In the genomic region with DNA sequence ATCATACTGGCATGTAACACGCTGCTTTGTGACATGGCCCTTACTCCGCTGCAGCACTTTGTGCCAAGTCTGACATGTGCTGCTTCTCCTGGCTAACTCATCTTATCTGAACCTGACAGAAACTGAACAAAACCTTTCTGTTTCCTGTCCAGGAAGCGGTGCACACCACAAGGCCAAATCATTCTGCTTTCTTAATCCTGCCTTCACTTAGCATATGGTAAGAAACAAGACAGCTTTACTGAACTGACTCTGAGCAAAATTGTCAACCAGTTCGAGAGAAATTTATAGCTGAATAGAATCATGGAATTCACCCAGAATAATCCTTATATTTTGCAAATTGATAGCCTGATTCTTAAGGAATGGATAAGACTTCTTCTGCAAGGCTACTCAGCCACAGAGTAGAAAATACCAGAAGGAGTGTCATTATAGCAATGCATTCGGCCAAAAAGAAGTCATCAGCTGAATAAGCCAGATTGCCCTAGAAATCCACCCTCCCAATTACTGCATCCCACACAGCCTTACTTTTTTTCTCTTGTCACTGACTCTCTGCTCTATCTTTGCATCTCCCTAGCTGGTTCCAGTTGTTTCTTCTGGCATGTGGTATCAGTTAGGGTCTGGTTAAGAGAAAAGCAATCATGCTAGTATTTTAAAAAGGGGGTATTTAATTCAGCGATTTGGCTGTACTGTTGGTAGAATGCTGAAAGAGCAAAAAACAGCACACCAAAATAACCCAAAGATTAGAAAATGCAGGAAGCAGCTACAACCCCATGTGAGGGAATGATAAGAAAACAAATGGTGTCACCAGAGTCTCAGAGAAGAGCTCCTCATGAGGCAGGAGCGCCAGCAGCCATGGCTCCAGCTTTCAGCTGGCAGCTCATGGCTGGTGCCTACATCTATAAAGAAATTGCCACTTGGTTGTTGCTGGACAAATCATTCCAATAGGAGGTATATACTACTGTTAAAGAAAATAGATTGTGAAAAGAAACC, we compare ENCODE assay signal across 10 cellular contexts. TPM values are rescaled to one million over a fixed set of nuclear protein-coding genes. Genes with fewer than 3 reads are reported as not detected.
A peak's percentile ranks its signal among the peaks of the same experiment; 100 is the strongest.
DNase-seq lines count a peak whose midpoint lies in the region; ATAC-seq and TF ChIP-seq lines count a peak whose summit lies in the region.
"Had no signal": no experiment of that assay in that cellular context is flagged by ENCODE, and none has a peak within 500 bp of the region (broad histone marks: within the 10 kb centered on the region; RNA-seq: fewer than 3 reads in every experiment).

No MANE protein-coding gene starts in this region.

- H3K4me1 Mint-ChIP-seq in activated CD8-positive, alpha-beta T cell treated with anti-CD3 and anti-CD28 coated beads for 36 hours (ENCODE audit: low read depth) = peaks cover 10% of the 10 kb centered on the region

- no peaks in the 10 kb centered on the region for H3K9me3 Mint-ChIP-seq in activated CD8-positive, alpha-beta T cell treated with anti-CD3 and anti-CD28 coated beads for 36 hours

- no peaks in the 10 kb centered on the region for H3K27me3 Mint-ChIP-seq in activated CD8-positive, alpha-beta T cell treated with anti-CD3 and anti-CD28 coated beads for 36 hours

- H3K36me3 Mint-ChIP-seq in activated CD8-positive, alpha-beta T cell treated with anti-CD3 and anti-CD28 coated beads for 36 hours (ENCODE audit: low read depth) = no peaks in the 10 kb centered on the region

- H3K4me3 Mint-ChIP-seq in activated CD8-positive, alpha-beta T cell treated with anti-CD3 and anti-CD28 coated beads for 36 hours = no peak overlapping the region

- H3K36me3 ChIP-seq in GM06990 (ENCODE audit: control insufficient read depth, insufficient read depth, low read length) = no peaks in the 10 kb centered on the region
- H3K36me3 ChIP-seq: uterus had no signal

- intact Hi-C loops in activated CD8-positive, alpha-beta T cell treated with anti-CD3 and anti-CD28 coated beads for 36 hours (cut with micrococcal nuclease) = no loop called here

- no peak overlapping the region for H3K27ac Mint-ChIP-seq in activated CD8-positive, alpha-beta T cell treated with anti-CD3 and anti-CD28 coated beads for 36 hours

- POLR2A ChIA-PET in activated CD8-positive, alpha-beta T cell treated with anti-CD3 and anti-CD28 coated beads for 36 hours (lab: Charles Lee) = no interaction called here

- no peak for TF ChIP-seq CTCF in GM06990 (IDR thresholded peaks at IDR 0.05; ENCODE audit: insufficient read depth, low read length, poor library complexity, severe bottlenecking)
- TF ChIP-seq CTCF in activated CD8-positive, alpha-beta T cell treated with anti-CD3 and anti-CD28 coated beads for 36 hours (IDR thresholded peaks at IDR 0.05) = no peak

- peak; percentile 91 for ATAC-seq in GM19438 (IDR thresholded peaks at IDR 0.05; ENCODE audit: low read depth, unreplicated experiment)
- peak; percentile 88 for ATAC-seq in HG03135 (IDR thresholded peaks at IDR 0.05; ENCODE audit: unreplicated experiment)
- ATAC-seq in activated CD8-positive, alpha-beta T cell treated with anti-CD3 and anti-CD28 coated beads for 36 hours = peak; percentile 66

- CTCF ChIA-PET in activated CD8-positive, alpha-beta T cell treated with anti-CD3 and anti-CD28 coated beads for 36 hours (lab: Charles Lee) = interaction anchor here (1.3 kb wide), 1 partner anchor 367 kb away, joined by 3 read pairs; no protein-coding TSS in a partner anchor

- DNase-seq in GM06990 (ENCODE audit: extremely low read depth, insufficient read length) = peak; percentile 33
- DNase-seq in activated CD8-positive, alpha-beta T cell treated with anti-CD3 and anti-CD28 coated beads for 36 hours = peak; percentile 42
- no peak for DNase-seq in activated effector memory CD4-positive, alpha-beta T cell treated with anti-CD3 and anti-CD28 coated beads, Interleukin-2, amount 50 U/mL, for 16 hours
- no peak for DNase-seq in HK-2 (ENCODE audit: unreplicated experiment)
- DNase-seq in stimulated activated CD4-positive, alpha-beta T cell treated with anti-CD3 and anti-CD28 coated beads, Interleukin-2, amount 100 ng/mL, for 24 hours = no peak
- no peak for DNase-seq in NCI-H1048 (lab: John Stamatoyannopoulos, UW)
- DNase-seq: uterus had no signal

- no peak overlapping the region for H3K4me3 ChIP-seq in GM06990 (replicated peaks; ENCODE audit: low read depth, low read length)
- H3K4me3 ChIP-seq: uterus had no signal

- H3K27me3 ChIP-seq in GM06990 (replicated peaks; ENCODE audit: control insufficient read depth, insufficient read depth, low read length) = no peaks in the 10 kb centered on the region
- H3K27me3 ChIP-seq: uterus had no signal

RNA-seq across cellular contexts. Expression of gene STRIT1, which starts 41.7 kb away (rescaled TPM):
- not detected for total RNA-seq in activated CD8-positive, alpha-beta T cell treated with anti-CD3 and anti-CD28 coated beads for 36 hours
- total RNA-seq: NCI-H460, uterus had no signal

Comparison
In these comparisons a context has a peak if more than half of its experiments do, and no peak if none do; other contexts are left out.
1. DNase-seq: peak in GM06990 (single experiment) and activated CD8-positive, alpha-beta T cell treated with anti-CD3 and anti-CD28 coated beads for 36 hours (single experiment); none in activated effector memory CD4-positive, alpha-beta T cell treated with anti-CD3 and anti-CD28 coated beads, Interleukin-2, amount 50 U/mL, for 16 hours (single experiment), HK-2 (single experiment), stimulated activated CD4-positive, alpha-beta T cell treated with anti-CD3 and anti-CD28 coated beads, Interleukin-2, amount 100 ng/mL, for 24 hours (0 of 2) and NCI-H1048 (single experiment).
2. Peak in every context shown above with its lines, with median percentiles within 50 percentile points of each other: ATAC-seq.